ENCODE assay signal across 1 cellular context in the genomic region with DNA sequence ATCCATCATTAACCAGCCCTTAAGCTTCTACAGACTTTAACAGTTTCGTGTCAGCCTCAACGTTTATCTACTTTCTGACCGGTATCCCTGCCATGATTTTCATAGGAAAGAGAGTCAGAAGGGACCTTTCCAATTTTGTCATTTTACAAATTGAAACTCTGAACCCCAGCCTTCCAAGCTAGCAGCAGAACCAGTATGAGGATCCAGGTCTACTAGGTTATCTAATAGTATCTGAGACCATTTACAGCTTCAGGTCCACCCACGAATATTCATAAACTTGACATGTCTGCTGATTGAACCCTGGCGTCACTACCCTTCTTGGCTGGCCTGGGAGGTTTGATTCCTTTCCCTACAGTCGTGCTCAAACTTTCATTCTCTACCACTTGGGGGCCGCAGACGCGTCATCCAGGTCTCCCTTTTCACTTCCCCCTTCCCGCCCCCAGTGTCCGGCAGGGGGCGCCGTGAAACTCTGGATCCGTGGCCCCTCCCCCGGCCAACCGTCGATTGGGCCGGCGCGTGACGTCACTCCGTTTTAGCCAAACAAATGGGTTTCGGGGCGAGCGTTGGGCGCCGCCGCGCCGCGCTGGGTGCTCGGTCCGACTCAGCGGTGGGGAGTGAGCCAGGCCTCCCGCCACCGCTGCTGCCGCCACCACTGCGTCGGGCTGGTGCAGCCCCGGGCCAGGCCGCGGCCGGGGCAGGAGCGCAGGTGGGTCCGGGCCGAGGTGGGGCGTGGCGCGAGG.
A peak's percentile ranks its signal among the peaks of the same experiment; 100 is the strongest.
TF ChIP-seq lines count a peak whose summit lies in the region.

A gene with protein sequence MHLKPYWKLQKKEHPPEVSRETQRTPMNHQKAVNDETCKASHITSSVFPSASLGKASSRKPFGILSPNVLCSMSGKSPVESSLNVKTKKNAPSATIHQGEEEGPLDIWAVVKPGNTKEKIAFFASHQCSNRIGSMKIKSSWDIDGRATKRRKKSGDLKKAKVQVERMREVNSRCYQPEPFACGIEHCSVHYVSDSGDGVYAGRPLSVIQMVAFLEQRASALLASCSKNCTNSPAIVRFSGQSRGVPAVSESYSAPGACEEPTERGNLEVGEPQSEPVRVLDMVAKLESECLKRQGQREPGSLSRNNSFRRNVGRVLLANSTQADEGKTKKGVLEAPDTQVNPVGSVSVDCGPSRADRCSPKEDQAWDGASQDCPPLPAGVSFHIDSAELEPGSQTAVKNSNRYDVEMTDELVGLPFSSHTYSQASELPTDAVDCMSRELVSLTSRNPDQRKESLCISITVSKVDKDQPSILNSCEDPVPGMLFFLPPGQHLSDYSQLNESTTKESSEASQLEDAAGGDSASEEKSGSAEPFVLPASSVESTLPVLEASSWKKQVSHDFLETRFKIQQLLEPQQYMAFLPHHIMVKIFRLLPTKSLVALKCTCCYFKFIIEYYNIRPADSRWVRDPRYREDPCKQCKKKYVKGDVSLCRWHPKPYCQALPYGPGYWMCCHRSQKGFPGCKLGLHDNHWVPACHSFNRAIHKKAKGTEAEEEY (plus strand): TSS at position 590 of the 740 bp plus-strand sequence. CDS start 78,970 bp downstream, outside the sequence.

TF ChIP-seq in HepG2, 621 proteins besides CTCF, POLR2A, EP300 and RAD21 (continued from another document and continues in another):
- TF ChIP-seq, protein P1, sequence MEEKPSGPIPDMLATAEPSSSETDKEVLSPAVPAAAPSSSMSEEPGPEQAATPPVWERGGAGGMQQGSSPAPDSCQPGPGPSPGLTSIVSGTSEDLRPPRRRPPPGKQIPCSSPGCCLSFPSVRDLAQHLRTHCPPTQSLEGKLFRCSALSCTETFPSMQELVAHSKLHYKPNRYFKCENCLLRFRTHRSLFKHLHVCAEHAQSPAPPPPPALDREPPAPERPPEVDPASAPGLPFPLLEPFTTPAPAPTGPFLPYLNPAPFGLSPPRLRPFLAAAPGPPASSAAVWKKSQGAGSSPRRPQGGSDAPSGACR (CRISPR knock-in tag; IDR thresholded peaks at IDR 0.05) = 0 out of 2 replicates have a peak, but pooled peaks have one; percentile 25
- TF ChIP-seq HNRNPK (IDR thresholded peaks at IDR 0.05; ENCODE audit: low read depth, low read length, poor library complexity, severe bottlenecking) = peak; percentile 73
- no peak for TF ChIP-seq ADNP (CRISPR knock-in tag; IDR thresholded peaks at IDR 0.05)
- TF ChIP-seq HMG20A (CRISPR knock-in tag; IDR thresholded peaks at IDR 0.05; ENCODE audit: borderline replicate concordance) = 0 out of 2 replicates have a peak, but pooled peaks have one; percentile 29
- TF ChIP-seq ZNF761 (CRISPR knock-in tag; conservative IDR thresholded peaks at IDR 0.05) = no peak
- peak; percentile 57 for TF ChIP-seq POLR2AphosphoS5 (IDR thresholded peaks at IDR 0.05; ENCODE audit: low read depth, low read length)
- TF ChIP-seq, protein P2, sequence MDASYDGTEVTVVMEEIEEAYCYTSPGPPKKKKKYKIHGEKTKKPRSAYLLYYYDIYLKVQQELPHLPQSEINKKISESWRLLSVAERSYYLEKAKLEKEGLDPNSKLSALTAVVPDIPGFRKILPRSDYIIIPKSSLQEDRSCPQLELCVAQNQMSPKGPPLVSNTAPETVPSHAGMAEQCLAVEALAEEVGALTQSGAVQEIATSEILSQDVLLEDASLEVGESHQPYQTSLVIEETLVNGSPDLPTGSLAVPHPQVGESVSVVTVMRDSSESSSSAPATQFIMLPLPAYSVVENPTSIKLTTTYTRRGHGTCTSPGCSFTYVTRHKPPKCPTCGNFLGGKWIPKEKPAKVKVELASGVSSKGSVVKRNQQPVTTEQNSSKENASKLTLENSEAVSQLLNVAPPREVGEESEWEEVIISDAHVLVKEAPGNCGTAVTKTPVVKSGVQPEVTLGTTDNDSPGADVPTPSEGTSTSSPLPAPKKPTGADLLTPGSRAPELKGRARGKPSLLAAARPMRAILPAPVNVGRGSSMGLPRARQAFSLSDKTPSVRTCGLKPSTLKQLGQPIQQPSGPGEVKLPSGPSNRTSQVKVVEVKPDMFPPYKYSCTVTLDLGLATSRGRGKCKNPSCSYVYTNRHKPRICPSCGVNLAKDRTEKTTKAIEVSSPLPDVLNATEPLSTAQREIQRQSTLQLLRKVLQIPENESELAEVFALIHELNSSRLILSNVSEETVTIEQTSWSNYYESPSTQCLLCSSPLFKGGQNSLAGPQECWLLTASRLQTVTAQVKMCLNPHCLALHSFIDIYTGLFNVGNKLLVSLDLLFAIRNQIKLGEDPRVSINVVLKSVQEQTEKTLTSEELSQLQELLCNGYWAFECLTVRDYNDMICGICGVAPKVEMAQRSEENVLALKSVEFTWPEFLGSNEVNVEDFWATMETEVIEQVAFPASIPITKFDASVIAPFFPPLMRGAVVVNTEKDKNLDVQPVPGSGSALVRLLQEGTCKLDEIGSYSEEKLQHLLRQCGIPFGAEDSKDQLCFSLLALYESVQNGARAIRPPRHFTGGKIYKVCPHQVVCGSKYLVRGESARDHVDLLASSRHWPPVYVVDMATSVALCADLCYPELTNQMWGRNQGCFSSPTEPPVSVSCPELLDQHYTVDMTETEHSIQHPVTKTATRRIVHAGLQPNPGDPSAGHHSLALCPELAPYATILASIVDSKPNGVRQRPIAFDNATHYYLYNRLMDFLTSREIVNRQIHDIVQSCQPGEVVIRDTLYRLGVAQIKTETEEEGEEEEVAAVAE (CRISPR knock-in tag; IDR thresholded peaks at IDR 0.05; ENCODE audit: borderline replicate concordance) = peak; percentile 69; the same call in 1 of the 2 replicates
- TF ChIP-seq, protein P3, sequence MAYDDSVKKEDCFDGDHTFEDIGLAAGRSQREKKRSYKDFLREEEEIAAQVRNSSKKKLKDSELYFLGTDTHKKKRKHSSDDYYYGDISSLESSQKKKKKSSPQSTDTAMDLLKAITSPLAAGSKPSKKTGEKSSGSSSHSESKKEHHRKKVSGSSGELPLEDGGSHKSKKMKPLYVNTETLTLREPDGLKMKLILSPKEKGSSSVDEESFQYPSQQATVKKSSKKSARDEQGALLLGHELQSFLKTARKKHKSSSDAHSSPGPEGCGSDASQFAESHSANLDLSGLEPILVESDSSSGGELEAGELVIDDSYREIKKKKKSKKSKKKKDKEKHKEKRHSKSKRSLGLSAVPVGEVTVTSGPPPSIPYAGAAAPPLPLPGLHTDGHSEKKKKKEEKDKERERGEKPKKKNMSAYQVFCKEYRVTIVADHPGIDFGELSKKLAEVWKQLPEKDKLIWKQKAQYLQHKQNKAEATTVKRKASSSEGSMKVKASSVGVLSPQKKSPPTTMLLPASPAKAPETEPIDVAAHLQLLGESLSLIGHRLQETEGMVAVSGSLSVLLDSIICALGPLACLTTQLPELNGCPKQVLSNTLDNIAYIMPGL (CRISPR knock-in tag; IDR thresholded peaks at IDR 0.05; ENCODE audit: borderline replicate concordance in 1 of 2, low read depth in 1 of 2) = peak; percentile 92 to 98
- TF ChIP-seq, protein P4, sequence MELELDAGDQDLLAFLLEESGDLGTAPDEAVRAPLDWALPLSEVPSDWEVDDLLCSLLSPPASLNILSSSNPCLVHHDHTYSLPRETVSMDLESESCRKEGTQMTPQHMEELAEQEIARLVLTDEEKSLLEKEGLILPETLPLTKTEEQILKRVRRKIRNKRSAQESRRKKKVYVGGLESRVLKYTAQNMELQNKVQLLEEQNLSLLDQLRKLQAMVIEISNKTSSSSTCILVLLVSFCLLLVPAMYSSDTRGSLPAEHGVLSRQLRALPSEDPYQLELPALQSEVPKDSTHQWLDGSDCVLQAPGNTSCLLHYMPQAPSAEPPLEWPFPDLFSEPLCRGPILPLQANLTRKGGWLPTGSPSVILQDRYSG (CRISPR knock-in tag; IDR thresholded peaks at IDR 0.05) = no peak
- TF ChIP-seq TCF12 (IDR thresholded peaks at IDR 0.05) = no peak
- TF ChIP-seq TCF12 (CRISPR knock-in tag; IDR thresholded peaks at IDR 0.05) = no peak; the same call in 1 of the 2 replicates
- TF ChIP-seq TAF1 (CRISPR knock-in tag; IDR thresholded peaks at IDR 0.05) = peak; percentile 73
- TF ChIP-seq, protein P5, sequence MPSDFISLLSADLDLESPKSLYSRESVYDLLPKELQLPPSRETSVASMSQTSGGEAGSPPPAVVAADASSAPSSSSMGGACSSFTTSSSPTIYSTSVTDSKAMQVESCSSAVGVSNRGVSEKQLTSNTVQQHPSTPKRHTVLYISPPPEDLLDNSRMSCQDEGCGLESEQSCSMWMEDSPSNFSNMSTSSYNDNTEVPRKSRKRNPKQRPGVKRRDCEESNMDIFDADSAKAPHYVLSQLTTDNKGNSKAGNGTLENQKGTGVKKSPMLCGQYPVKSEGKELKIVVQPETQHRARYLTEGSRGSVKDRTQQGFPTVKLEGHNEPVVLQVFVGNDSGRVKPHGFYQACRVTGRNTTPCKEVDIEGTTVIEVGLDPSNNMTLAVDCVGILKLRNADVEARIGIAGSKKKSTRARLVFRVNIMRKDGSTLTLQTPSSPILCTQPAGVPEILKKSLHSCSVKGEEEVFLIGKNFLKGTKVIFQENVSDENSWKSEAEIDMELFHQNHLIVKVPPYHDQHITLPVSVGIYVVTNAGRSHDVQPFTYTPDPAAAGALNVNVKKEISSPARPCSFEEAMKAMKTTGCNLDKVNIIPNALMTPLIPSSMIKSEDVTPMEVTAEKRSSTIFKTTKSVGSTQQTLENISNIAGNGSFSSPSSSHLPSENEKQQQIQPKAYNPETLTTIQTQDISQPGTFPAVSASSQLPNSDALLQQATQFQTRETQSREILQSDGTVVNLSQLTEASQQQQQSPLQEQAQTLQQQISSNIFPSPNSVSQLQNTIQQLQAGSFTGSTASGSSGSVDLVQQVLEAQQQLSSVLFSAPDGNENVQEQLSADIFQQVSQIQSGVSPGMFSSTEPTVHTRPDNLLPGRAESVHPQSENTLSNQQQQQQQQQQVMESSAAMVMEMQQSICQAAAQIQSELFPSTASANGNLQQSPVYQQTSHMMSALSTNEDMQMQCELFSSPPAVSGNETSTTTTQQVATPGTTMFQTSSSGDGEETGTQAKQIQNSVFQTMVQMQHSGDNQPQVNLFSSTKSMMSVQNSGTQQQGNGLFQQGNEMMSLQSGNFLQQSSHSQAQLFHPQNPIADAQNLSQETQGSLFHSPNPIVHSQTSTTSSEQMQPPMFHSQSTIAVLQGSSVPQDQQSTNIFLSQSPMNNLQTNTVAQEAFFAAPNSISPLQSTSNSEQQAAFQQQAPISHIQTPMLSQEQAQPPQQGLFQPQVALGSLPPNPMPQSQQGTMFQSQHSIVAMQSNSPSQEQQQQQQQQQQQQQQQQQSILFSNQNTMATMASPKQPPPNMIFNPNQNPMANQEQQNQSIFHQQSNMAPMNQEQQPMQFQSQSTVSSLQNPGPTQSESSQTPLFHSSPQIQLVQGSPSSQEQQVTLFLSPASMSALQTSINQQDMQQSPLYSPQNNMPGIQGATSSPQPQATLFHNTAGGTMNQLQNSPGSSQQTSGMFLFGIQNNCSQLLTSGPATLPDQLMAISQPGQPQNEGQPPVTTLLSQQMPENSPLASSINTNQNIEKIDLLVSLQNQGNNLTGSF (CRISPR knock-in tag; IDR thresholded peaks at IDR 0.05) = no peak
- TF ChIP-seq TGIF2 (CRISPR knock-in tag; IDR thresholded peaks at IDR 0.05) = 0 out of 2 replicates have a peak, but pooled peaks have one; percentile 30
- TF ChIP-seq TCF7 (IDR thresholded peaks at IDR 0.05; ENCODE audit: low read depth) = no peak
- no peak for TF ChIP-seq CHD4 (IDR thresholded peaks at IDR 0.05; ENCODE audit: borderline replicate concordance, low read length)
- TF ChIP-seq ZSCAN21 (CRISPR knock-in tag; IDR thresholded peaks at IDR 0.05; ENCODE audit: borderline replicate concordance) = no peak; the same call in 1 of the 2 replicates
- TF ChIP-seq SMC3 (IDR thresholded peaks at IDR 0.05; ENCODE audit: low read length) = peak; percentile 70
- TF ChIP-seq ZNF367 (CRISPR knock-in tag; IDR thresholded peaks at IDR 0.05; ENCODE audit: borderline replicate concordance) = no peak
- TF ChIP-seq ESRRA (CRISPR knock-in tag; IDR thresholded peaks at IDR 0.05; ENCODE audit: low read depth) = no peak
- TF ChIP-seq, protein P6, sequence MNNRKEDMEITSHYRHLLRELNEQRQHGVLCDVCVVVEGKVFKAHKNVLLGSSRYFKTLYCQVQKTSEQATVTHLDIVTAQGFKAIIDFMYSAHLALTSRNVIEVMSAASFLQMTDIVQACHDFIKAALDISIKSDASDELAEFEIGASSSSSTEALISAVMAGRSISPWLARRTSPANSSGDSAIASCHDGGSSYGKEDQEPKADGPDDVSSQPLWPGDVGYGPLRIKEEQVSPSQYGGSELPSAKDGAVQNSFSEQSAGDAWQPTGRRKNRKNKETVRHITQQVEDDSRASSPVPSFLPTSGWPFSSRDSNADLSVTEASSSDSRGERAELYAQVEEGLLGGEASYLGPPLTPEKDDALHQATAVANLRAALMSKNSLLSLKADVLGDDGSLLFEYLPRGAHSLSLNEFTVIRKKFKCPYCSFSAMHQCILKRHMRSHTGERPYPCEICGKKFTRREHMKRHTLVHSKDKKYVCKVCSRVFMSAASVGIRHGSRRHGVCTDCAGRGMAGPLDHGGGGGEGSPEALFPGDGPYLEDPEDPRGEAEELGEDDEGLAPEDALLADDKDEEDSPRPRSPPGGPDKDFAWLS (CRISPR knock-in tag; IDR thresholded peaks at IDR 0.05; ENCODE audit: borderline replicate concordance) = no peak
- TF ChIP-seq ZNF496 (CRISPR knock-in tag; IDR thresholded peaks at IDR 0.05; ENCODE audit: insufficient replicate concordance) = no peak
- TF ChIP-seq, protein P7, sequence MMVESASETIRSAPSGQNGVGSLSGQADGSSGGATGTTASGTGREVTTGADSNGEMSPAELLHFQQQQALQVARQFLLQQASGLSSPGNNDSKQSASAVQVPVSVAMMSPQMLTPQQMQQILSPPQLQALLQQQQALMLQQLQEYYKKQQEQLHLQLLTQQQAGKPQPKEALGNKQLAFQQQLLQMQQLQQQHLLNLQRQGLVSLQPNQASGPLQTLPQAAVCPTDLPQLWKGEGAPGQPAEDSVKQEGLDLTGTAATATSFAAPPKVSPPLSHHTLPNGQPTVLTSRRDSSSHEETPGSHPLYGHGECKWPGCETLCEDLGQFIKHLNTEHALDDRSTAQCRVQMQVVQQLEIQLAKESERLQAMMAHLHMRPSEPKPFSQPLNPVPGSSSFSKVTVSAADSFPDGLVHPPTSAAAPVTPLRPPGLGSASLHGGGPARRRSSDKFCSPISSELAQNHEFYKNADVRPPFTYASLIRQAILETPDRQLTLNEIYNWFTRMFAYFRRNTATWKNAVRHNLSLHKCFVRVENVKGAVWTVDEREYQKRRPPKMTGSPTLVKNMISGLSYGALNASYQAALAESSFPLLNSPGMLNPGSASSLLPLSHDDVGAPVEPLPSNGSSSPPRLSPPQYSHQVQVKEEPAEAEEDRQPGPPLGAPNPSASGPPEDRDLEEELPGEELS (CRISPR knock-in tag; IDR thresholded peaks at IDR 0.05) = 0 out of 2 replicates have a peak, but pooled peaks have one; percentile 32
- TF ChIP-seq HHEX (CRISPR knock-in tag; IDR thresholded peaks at IDR 0.05) = no peak
- TF ChIP-seq, protein P8, sequence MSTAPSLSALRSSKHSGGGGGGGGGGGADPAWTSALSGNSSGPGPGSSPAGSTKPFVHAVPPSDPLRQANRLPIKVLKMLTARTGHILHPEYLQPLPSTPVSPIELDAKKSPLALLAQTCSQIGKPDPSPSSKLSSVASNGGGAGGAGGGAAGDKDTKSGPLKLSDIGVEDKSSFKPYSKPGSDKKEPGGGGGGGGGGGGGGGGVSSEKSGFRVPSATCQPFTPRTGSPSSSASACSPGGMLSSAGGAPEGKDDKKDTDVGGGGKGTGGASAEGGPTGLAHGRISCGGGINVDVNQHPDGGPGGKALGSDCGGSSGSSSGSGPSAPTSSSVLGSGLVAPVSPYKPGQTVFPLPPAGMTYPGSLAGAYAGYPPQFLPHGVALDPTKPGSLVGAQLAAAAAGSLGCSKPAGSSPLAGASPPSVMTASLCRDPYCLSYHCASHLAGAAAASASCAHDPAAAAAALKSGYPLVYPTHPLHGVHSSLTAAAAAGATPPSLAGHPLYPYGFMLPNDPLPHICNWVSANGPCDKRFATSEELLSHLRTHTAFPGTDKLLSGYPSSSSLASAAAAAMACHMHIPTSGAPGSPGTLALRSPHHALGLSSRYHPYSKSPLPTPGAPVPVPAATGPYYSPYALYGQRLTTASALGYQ (CRISPR knock-in tag; IDR thresholded peaks at IDR 0.05) = 0 out of 2 replicates have a peak, but pooled peaks have one; percentile 45
